Comparison of ENCODE assay signal across 8 cellular contexts in genomic region chr16:67917140-67917851, GRCh38. TPM values are rescaled to one million over a fixed set of nuclear protein-coding genes. Genes with fewer than 3 reads are reported as not detected.
DNase-seq lines count a peak whose midpoint lies in the region; ATAC-seq, FAIRE-seq and TF ChIP-seq lines count a peak whose summit lies in the region.

No MANE protein-coding gene starts in this region.

- no peak for FAIRE-seq in HepG2 (lab: Jason Lieb, UNC)
- FAIRE-seq in astrocyte (lab: Jason Lieb, UNC), result no peak

- H3K4me1 Mint-ChIP-seq in astrocyte (ENCODE audit: low read depth, unreplicated experiment), result peaks cover 37% of the 10 kb centered on the region

- no peak for TF ChIP-seq POLR2A in HepG2 (IDR thresholded peaks at IDR 0.05; ENCODE audit: insufficient read depth in 1 of 2, low read depth in 2 of 2, low read length in 2 of 2)
- TF ChIP-seq POLR2A in right lobe of liver (IDR thresholded peaks at IDR 0.05), result no peak
- TF ChIP-seq POLR2A in upper lobe of left lung (IDR thresholded peaks at IDR 0.05), result no peak

- H3K9ac ChIP-seq in HepG2 (ENCODE audit: insufficient read depth, low read depth, low read length) (no peak overlapping the region), astrocyte (ENCODE audit: low read length) (peak overlapping the region; percentile 47), mesendoderm (ENCODE audit: low read length) (peak overlapping the region; percentile 14)

- intact Hi-C loops in HepG2 (cut with micrococcal nuclease; ENCODE audit: unreplicated experiment), result no loop called here
- intact Hi-C loops in right lobe of liver (cut with DNase I), result no loop called here

- in situ Hi-C loops in HepG2 (cut with HindIII; ENCODE audit: extremely low pct_ligation_motif_present, low pct_unique_long_range_greater_than_20kb), result no loop called here

- H3K4me1 ChIP-seq in HepG2 (ENCODE audit: insufficient read depth, low read length) (peaks cover 34% of the 10 kb centered on the region), right lobe of liver (peaks cover 0 to 27% (median 13%) of the 10 kb centered on the region in 4 donors), astrocyte (ENCODE audit: insufficient read depth, low read length) (peaks cover 18% of the 10 kb centered on the region), mesendoderm (ENCODE audit: control insufficient read depth, low read depth, low read length) (peaks cover 21% of the 10 kb centered on the region), upper lobe of left lung (peaks cover 20 to 38% (median 25%) of the 10 kb centered on the region in 4 donors)

- peaks cover 14 to 16% of the 10 kb centered on the region in 2 experiments; a peak in 4 of 5 replicates for H3K36me3 ChIP-seq in HepG2 (replicated peaks in 1 of 2; ENCODE audit: control insufficient read depth in 1 of 2, insufficient read depth in 2 of 2, low read length in 2 of 2)
- peaks cover 0 to 3% (median 0%) of the 10 kb centered on the region in 4 donors for H3K36me3 ChIP-seq in right lobe of liver
- no peaks in the 10 kb centered on the region for H3K36me3 ChIP-seq in astrocyte (ENCODE audit: insufficient read depth, low read length)
- H3K36me3 ChIP-seq in mesendoderm (ENCODE audit: control insufficient read depth, insufficient read depth, low read length), result no peaks in the 10 kb centered on the region
- H3K36me3 ChIP-seq in upper lobe of left lung, result peaks cover 0 to 24% (median 4%) of the 10 kb centered on the region in 4 donors

- WGBS in HepG2 (ENCODE audit: low lambda C conversion rate), result 83% methylated on average over 4 of the region's 6 CpGs
- WGBS in right lobe of liver (ENCODE audit: insufficient coverage, low coverage, low lambda C conversion rate, missing lambda C conversion rate), result 64% methylated on average over 4 of the region's 6 CpGs
- WGBS in mesendoderm (ENCODE audit: extremely low coverage, insufficient coverage, low lambda C conversion rate), result no CpG with 5 or more reads among the region's 6 CpGs
- WGBS in upper lobe of left lung, 2 donors, result 54 to 68% methylated on average over 4 to 5 of the region's 6 CpGs

- no peak overlapping the region for H4K5ac ChIP-seq in mesendoderm (ENCODE audit: low read length)

- CTCF ChIA-PET in HepG2 (lab: Yijun Ruan, JAX; ENCODE audit: low intra/inter-chr PET ratio, low total read pairs), result no interaction called here

- TF ChIP-seq RAD21 in HepG2 (CRISPR knock-in tag; IDR thresholded peaks at IDR 0.05), result no peak

- H2AFZ ChIP-seq in HepG2 (ENCODE audit: low read length), result no peak overlapping the region
- H2AFZ ChIP-seq in astrocyte (ENCODE audit: low read depth, low read length), result no peak overlapping the region

- POLR2A ChIA-PET in HepG2 (lab: Yijun Ruan, JAX), result interaction anchor here (0.9 to 1.2 kb wide), 2 partner anchors 14 to 318 kb away, joined by 3 to 4 read pairs; partner anchors contain the start of gene CTRL

- DNase-seq in HepG2 (ENCODE audit: low spot score) (no peak), right lobe of liver (no peak), astrocyte (ENCODE audit: low read depth) (no peak), mesendoderm (no peak), upper lobe of left lung (peak in 1 of 2 donors; percentile 42), NCI-H2107 treated with DMSO at 0.1 percent for 48 hours (lab: John Stamatoyannopoulos, UW; ENCODE audit: unreplicated experiment) (no peak), NCI-H1105 (lab: John Stamatoyannopoulos, UW) (no peak)

- H3K9me3 Mint-ChIP-seq in astrocyte (ENCODE audit: unreplicated experiment), result no peaks in the 10 kb centered on the region

- H3K56ac ChIP-seq in mesendoderm (ENCODE audit: low read length), result peak overlapping the region; percentile 77

- TF ChIP-seq CTCF in HepG2 (CRISPR knock-in tag; IDR thresholded peaks at IDR 0.05) (no peak), right lobe of liver (IDR thresholded peaks at IDR 0.05) (no peak), astrocyte (IDR thresholded peaks at IDR 0.05; ENCODE audit: insufficient read depth, low read depth, low read length) (no peak), upper lobe of left lung (IDR thresholded peaks at IDR 0.05) (no peak)

- H3K27me3 Mint-ChIP-seq in astrocyte (ENCODE audit: low read depth, unreplicated experiment), result no peaks in the 10 kb centered on the region

- no peak overlapping the region for H2BK15ac ChIP-seq in mesendoderm (replicated peaks; ENCODE audit: low read depth)

- H4K20me1 ChIP-seq in HepG2 (ENCODE audit: insufficient read depth, low read length) (peaks cover 6% of the 10 kb centered on the region; the same call in 1 of the 2 replicates), astrocyte (ENCODE audit: insufficient read depth, low read length) (peaks cover 72% of the 10 kb centered on the region)

- H3K27ac Mint-ChIP-seq in astrocyte (ENCODE audit: unreplicated experiment), result peak overlapping the region; percentile 60

- H3K27me3 ChIP-seq in HepG2 (ENCODE audit: control insufficient read depth in 1 of 2, insufficient read depth in 2 of 2, low read length in 2 of 2), result no peaks in the 10 kb centered on the region
- H3K27me3 ChIP-seq in right lobe of liver, result no peaks in the 10 kb centered on the region
- H3K27me3 ChIP-seq in astrocyte (ENCODE audit: insufficient read depth, low read length), result no peaks in the 10 kb centered on the region
- no peaks in the 10 kb centered on the region for H3K27me3 ChIP-seq in mesendoderm (ENCODE audit: insufficient read depth, low read length, poor library complexity)
- no peaks in the 10 kb centered on the region for H3K27me3 ChIP-seq in upper lobe of left lung

- H3K4me3 Mint-ChIP-seq in astrocyte (ENCODE audit: unreplicated experiment), result peak overlapping the region; percentile 31

- peaks cover 15% of the 10 kb centered on the region for H3K79me1 ChIP-seq in mesendoderm (ENCODE audit: low read length)

- H2BK5ac ChIP-seq in mesendoderm (ENCODE audit: low read length), result peak overlapping the region; percentile 46

- no peaks in the 10 kb centered on the region for H3K79me2 ChIP-seq in HepG2 (ENCODE audit: insufficient read depth, low read length)
- H3K79me2 ChIP-seq in astrocyte (ENCODE audit: insufficient read depth, low read length), result peaks cover 29% of the 10 kb centered on the region
- peaks cover 7% of the 10 kb centered on the region for H3K79me2 ChIP-seq in mesendoderm (ENCODE audit: control insufficient read depth, insufficient read depth, low read length)

- peak overlapping the region; percentile 96 for H2AK5ac ChIP-seq in mesendoderm (ENCODE audit: low read length)

- H3K9me3 ChIP-seq in HepG2 (ENCODE audit: low read length), result no peaks in the 10 kb centered on the region
- no peaks in the 10 kb centered on the region for H3K9me3 ChIP-seq in right lobe of liver
- H3K9me3 ChIP-seq in astrocyte (ENCODE audit: insufficient read depth, low read depth, low read length), result no peaks in the 10 kb centered on the region
- no peaks in the 10 kb centered on the region for H3K9me3 ChIP-seq in upper lobe of left lung

- H3K4ac ChIP-seq in mesendoderm (ENCODE audit: low read depth, low read length), result no peak overlapping the region

- TF ChIP-seq EP300 in HepG2 (IDR thresholded peaks at IDR 0.05; ENCODE audit: low read depth in 2 of 2, low read length in 2 of 2) (no peak), HepG2 (CRISPR knock-in tag; IDR thresholded peaks at IDR 0.05; ENCODE audit: borderline replicate concordance) (no peak), upper lobe of left lung (IDR thresholded peaks at IDR 0.05) (no peak)

- H3K36me3 Mint-ChIP-seq in astrocyte (ENCODE audit: low read depth, unreplicated experiment), result peaks cover 8% of the 10 kb centered on the region

- H3K27ac ChIP-seq in HepG2 (ENCODE audit: extremely low read length, insufficient read depth, low read length) (no peak overlapping the region), right lobe of liver (peak overlapping the region in 1 of 3 donors; percentile 68), astrocyte (ENCODE audit: low read depth, low read length) (peak overlapping the region; percentile 32), mesendoderm (ENCODE audit: low read depth, low read length) (no peak overlapping the region), upper lobe of left lung (peak overlapping the region in 3 of 4 donors; percentile 10 to 63 (median 16))

- no peak overlapping the region for H4K8ac ChIP-seq in mesendoderm (ENCODE audit: low read depth, low read length)

- peak overlapping the region; percentile 25 for H3K23ac ChIP-seq in mesendoderm (ENCODE audit: low read length)

- no peak overlapping the region for H3K18ac ChIP-seq in mesendoderm (ENCODE audit: low read length)

- no peak overlapping the region for H3K4me2 ChIP-seq in HepG2 (ENCODE audit: low read depth, low read length)
- peak overlapping the region; percentile 42 for H3K4me2 ChIP-seq in astrocyte (ENCODE audit: low read length)
- H3K4me2 ChIP-seq in mesendoderm (ENCODE audit: low read length), result no peak overlapping the region

- H3K4me3 ChIP-seq in HepG2 (replicated peaks in 1 of 3; ENCODE audit: insufficient read depth in 1 of 3, low read depth in 2 of 3, low read length in 3 of 3) (no peak overlapping the region), right lobe of liver (no peak overlapping the region), astrocyte (ENCODE audit: insufficient read depth, low read depth, low read length) (no peak overlapping the region), mesendoderm (ENCODE audit: low read length) (no peak overlapping the region), upper lobe of left lung (no peak overlapping the region)

- no peak overlapping the region for H2BK120ac ChIP-seq in mesendoderm (ENCODE audit: low read depth, low read length)

- BruUV-seq in HepG2 (replicated peaks; lab: Mats Ljungman, UMichigan), result no TSS peak

- ATAC-seq in HepG2 (no peak), right lobe of liver (no peak), upper lobe of left lung (ENCODE audit: low FRiP score in 2 of 2) (no peak), GM19351 (IDR thresholded peaks at IDR 0.05; ENCODE audit: unreplicated experiment) (no peak)

RNA-seq across cellular contexts. Expression of gene CTRL, which starts 14.4 kb away (rescaled TPM):
- total RNA-seq in HepG2 (2016; rRNA removed; fragmentation: Illumina TruSeq; extraction: Trizol) (1.1 and 2.7 TPM in 2 replicates), right lobe of liver (under 1 TPM in 3 of 6 experiments, not detected in 3; 0.12 to 0.49 (median 0.44) TPM), astrocyte (1.1 and 1.2 TPM in 2 replicates), upper lobe of left lung (1 to 10 TPM; 1.6 to 4.2 (median 2.4) TPM)
- 1.7 and 2.0 TPM in 2 replicates for total RNA-seq in HepG2 (2016; cell fraction: cytosol; rRNA removed; fragmentation: Illumina TruSeq; extraction: Trizol; ENCODE audit: low read depth)
- total RNA-seq in HepG2 (2016; cell fraction: insoluble cytoplasmic fraction; rRNA removed; fragmentation: Illumina TruSeq; extraction: Trizol), result 1.9 and 2.5 TPM in 2 replicates
- total RNA-seq in HepG2 (2016; cell fraction: membrane; rRNA removed; fragmentation: Illumina TruSeq; extraction: Trizol), result 2.8 and 4.0 TPM in 2 replicates
- 2.4 and 3.4 TPM in 2 replicates for total RNA-seq in HepG2 (2016; cell fraction: nucleus; rRNA removed; fragmentation: Illumina TruSeq; extraction: Trizol)
- 1.7 and 1.9 TPM in 2 replicates for polyA plus RNA-seq in HepG2 (2011; rRNA removed)
- 0.82 and 1.1 TPM in 2 replicates for polyA plus RNA-seq in HepG2 (2011; cell fraction: cytosol; rRNA removed)
- polyA plus RNA-seq in HepG2 (2011; cell fraction: nucleus; rRNA removed), result 8.1 and 10.3 TPM in 2 replicates
- 0.86 and 2.7 TPM in 2 replicates for polyA plus RNA-seq in HepG2 (2012)
- polyA plus RNA-seq in HepG2 (2016; cell fraction: cytosol; fragmentation: Illumina TruSeq; extraction: Trizol; ENCODE audit: low read depth), result 2.1 and 2.2 TPM in 2 replicates
- 0.96 and 3.6 TPM in 2 replicates for polyA plus RNA-seq in HepG2 (2016; cell fraction: insoluble cytoplasmic fraction; fragmentation: Illumina TruSeq; extraction: Trizol; ENCODE audit: low read depth)
- polyA plus RNA-seq in HepG2 (2016; cell fraction: membrane; fragmentation: Illumina TruSeq; extraction: Trizol; ENCODE audit: low read depth), result 1.7 and 2.4 TPM in 2 replicates
- 6.3 and 7.8 TPM in 2 replicates for polyA plus RNA-seq in HepG2 (2016; cell fraction: nucleus; fragmentation: Illumina TruSeq; extraction: Trizol; ENCODE audit: insufficient read depth, low read depth)
- polyA minus RNA-seq in HepG2 (2011; rRNA and poly(A)+ RNA removed; ENCODE audit: low replicate concordance), result 1.8 and 2.2 TPM in 2 replicates
- not detected in 2 replicates for polyA minus RNA-seq in HepG2 (2011; cell fraction: cytosol; rRNA and poly(A)+ RNA removed)
- 0.90 and 2.0 TPM in 2 replicates for polyA minus RNA-seq in HepG2 (2011; cell fraction: nucleus; rRNA and poly(A)+ RNA removed)
- 1.9 TPM for polyA plus RNA-seq in mesendoderm (2013, experiment 1 of 2)
- 1.7 TPM for polyA plus RNA-seq in mesendoderm (2013, experiment 2 of 2)

RNA-seq across cellular contexts. Expression of gene PSMB10, which starts 19.4 kb away (rescaled TPM):
- total RNA-seq in HepG2 (2016; rRNA removed; fragmentation: Illumina TruSeq; extraction: Trizol), result 65.9 and 71.3 TPM in 2 replicates
- total RNA-seq in HepG2 (2016; cell fraction: cytosol; rRNA removed; fragmentation: Illumina TruSeq; extraction: Trizol; ENCODE audit: low read depth), result 135 and 146 TPM in 2 replicates
- 68.9 and 72.1 TPM in 2 replicates for total RNA-seq in HepG2 (2016; cell fraction: insoluble cytoplasmic fraction; rRNA removed; fragmentation: Illumina TruSeq; extraction: Trizol)
- total RNA-seq in HepG2 (2016; cell fraction: membrane; rRNA removed; fragmentation: Illumina TruSeq; extraction: Trizol), result 107 and 122 TPM in 2 replicates
- 28.4 and 28.5 TPM in 2 replicates for total RNA-seq in HepG2 (2016; cell fraction: nucleus; rRNA removed; fragmentation: Illumina TruSeq; extraction: Trizol)
- polyA plus RNA-seq in HepG2 (2011; rRNA removed), result 12.7 and 17.8 TPM in 2 replicates
- polyA plus RNA-seq in HepG2 (2011; cell fraction: cytosol; rRNA removed), result 15.3 and 32.0 TPM in 2 replicates
- polyA plus RNA-seq in HepG2 (2011; cell fraction: nucleus; rRNA removed), result 23.8 and 27.0 TPM in 2 replicates
- polyA plus RNA-seq in HepG2 (2012), result 20.6 and 20.8 TPM in 2 replicates
- 128 and 158 TPM in 2 replicates for polyA plus RNA-seq in HepG2 (2016; cell fraction: cytosol; fragmentation: Illumina TruSeq; extraction: Trizol; ENCODE audit: low read depth)
- 65.0 and 66.8 TPM in 2 replicates for polyA plus RNA-seq in HepG2 (2016; cell fraction: insoluble cytoplasmic fraction; fragmentation: Illumina TruSeq; extraction: Trizol; ENCODE audit: low read depth)
- polyA plus RNA-seq in HepG2 (2016; cell fraction: membrane; fragmentation: Illumina TruSeq; extraction: Trizol; ENCODE audit: low read depth), result 86.7 and 90.6 TPM in 2 replicates
- polyA plus RNA-seq in HepG2 (2016; cell fraction: nucleus; fragmentation: Illumina TruSeq; extraction: Trizol; ENCODE audit: insufficient read depth, low read depth), result 32.5 and 33.1 TPM in 2 replicates
- polyA minus RNA-seq in HepG2 (2011; rRNA and poly(A)+ RNA removed; ENCODE audit: low replicate concordance), result 16.1 and 17.6 TPM in 2 replicates
- 5.4 and 12.7 TPM in 2 replicates for polyA minus RNA-seq in HepG2 (2011; cell fraction: cytosol; rRNA and poly(A)+ RNA removed)
- 7.2 and 9.8 TPM in 2 replicates for polyA minus RNA-seq in HepG2 (2011; cell fraction: nucleus; rRNA and poly(A)+ RNA removed)
- total RNA-seq in right lobe of liver, result 10 to 100 TPM; 19.0 to 39.6 (median 22.7) TPM
- total RNA-seq in astrocyte, result 35.8 and 38.8 TPM in 2 replicates
- 60.4 TPM for polyA plus RNA-seq in mesendoderm (2013, experiment 1 of 2)
- polyA plus RNA-seq in mesendoderm (2013, experiment 2 of 2), result 58.4 TPM
- 100 to 1,000 TPM in 1 of 6 donors, 10 to 100 TPM in 5; 48.2 to 106 (median 60.6) TPM for total RNA-seq in upper lobe of left lung

RNA-seq across cellular contexts. Expression of gene PSKH1, which starts 24.2 kb away (rescaled TPM):
- total RNA-seq in HepG2 (2016; rRNA removed; fragmentation: Illumina TruSeq; extraction: Trizol) (8.4 and 12.9 TPM in 2 replicates), right lobe of liver (10 to 100 TPM in 4 of 6 experiments, 1 to 10 TPM in 2; 6.7 to 22.6 (median 13.2) TPM), astrocyte (27.3 and 29.7 TPM in 2 replicates), upper lobe of left lung (10 to 100 TPM; 21.9 to 36.5 (median 31.5) TPM)
- total RNA-seq in HepG2 (2016; cell fraction: cytosol; rRNA removed; fragmentation: Illumina TruSeq; extraction: Trizol; ENCODE audit: low read depth), result 19.3 and 21.7 TPM in 2 replicates
- 11.2 and 11.8 TPM in 2 replicates for total RNA-seq in HepG2 (2016; cell fraction: insoluble cytoplasmic fraction; rRNA removed; fragmentation: Illumina TruSeq; extraction: Trizol)
- total RNA-seq in HepG2 (2016; cell fraction: membrane; rRNA removed; fragmentation: Illumina TruSeq; extraction: Trizol), result 29.0 and 30.2 TPM in 2 replicates
- total RNA-seq in HepG2 (2016; cell fraction: nucleus; rRNA removed; fragmentation: Illumina TruSeq; extraction: Trizol), result 10.0 and 11.3 TPM in 2 replicates
- 19.1 and 45.7 TPM in 2 replicates for polyA plus RNA-seq in HepG2 (2011; rRNA removed)
- polyA plus RNA-seq in HepG2 (2011; cell fraction: cytosol; rRNA removed), result 25.6 and 28.0 TPM in 2 replicates
- 28.8 and 29.7 TPM in 2 replicates for polyA plus RNA-seq in HepG2 (2011; cell fraction: nucleus; rRNA removed)
- 18.9 and 23.9 TPM in 2 replicates for polyA plus RNA-seq in HepG2 (2012)
- 17.3 and 28.4 TPM in 2 replicates for polyA plus RNA-seq in HepG2 (2016; cell fraction: cytosol; fragmentation: Illumina TruSeq; extraction: Trizol; ENCODE audit: low read depth)
- polyA plus RNA-seq in HepG2 (2016; cell fraction: insoluble cytoplasmic fraction; fragmentation: Illumina TruSeq; extraction: Trizol; ENCODE audit: low read depth), result 25.1 and 27.8 TPM in 2 replicates
- polyA plus RNA-seq in HepG2 (2016; cell fraction: membrane; fragmentation: Illumina TruSeq; extraction: Trizol; ENCODE audit: low read depth), result 46.7 and 49.0 TPM in 2 replicates
- 19.1 and 27.5 TPM in 2 replicates for polyA plus RNA-seq in HepG2 (2016; cell fraction: nucleus; fragmentation: Illumina TruSeq; extraction: Trizol; ENCODE audit: insufficient read depth, low read depth)
- 49.1 and 87.7 TPM in 2 replicates for polyA minus RNA-seq in HepG2 (2011; rRNA and poly(A)+ RNA removed; ENCODE audit: low replicate concordance)
- 17.5 and 18.7 TPM in 2 replicates for polyA minus RNA-seq in HepG2 (2011; cell fraction: cytosol; rRNA and poly(A)+ RNA removed)
- polyA minus RNA-seq in HepG2 (2011; cell fraction: nucleus; rRNA and poly(A)+ RNA removed), result 16.0 and 20.4 TPM in 2 replicates
- 22.4 TPM for polyA plus RNA-seq in mesendoderm (2013, experiment 1 of 2)
- polyA plus RNA-seq in mesendoderm (2013, experiment 2 of 2), result 20.5 TPM

RNA-seq across cellular contexts. Expression of gene LCAT, which starts 26.6 kb away (rescaled TPM):
- total RNA-seq in HepG2 (2016; rRNA removed; fragmentation: Illumina TruSeq; extraction: Trizol), result 13.2 and 36.1 TPM in 2 replicates
- 21.4 and 35.2 TPM in 2 replicates for total RNA-seq in HepG2 (2016; cell fraction: cytosol; rRNA removed; fragmentation: Illumina TruSeq; extraction: Trizol; ENCODE audit: low read depth)
- 15.3 and 43.4 TPM in 2 replicates for total RNA-seq in HepG2 (2016; cell fraction: insoluble cytoplasmic fraction; rRNA removed; fragmentation: Illumina TruSeq; extraction: Trizol)
- total RNA-seq in HepG2 (2016; cell fraction: membrane; rRNA removed; fragmentation: Illumina TruSeq; extraction: Trizol), result 28.1 and 30.3 TPM in 2 replicates
- total RNA-seq in HepG2 (2016; cell fraction: nucleus; rRNA removed; fragmentation: Illumina TruSeq; extraction: Trizol), result 38.4 and 54.9 TPM in 2 replicates
- 38.9 and 46.0 TPM in 2 replicates for polyA plus RNA-seq in HepG2 (2011; rRNA removed)
- 19.5 and 23.4 TPM in 2 replicates for polyA plus RNA-seq in HepG2 (2011; cell fraction: cytosol; rRNA removed)
- 217 and 291 TPM in 2 replicates for polyA plus RNA-seq in HepG2 (2011; cell fraction: nucleus; rRNA removed)
- 56.2 and 59.4 TPM in 2 replicates for polyA plus RNA-seq in HepG2 (2012)
- 28.0 and 29.1 TPM in 2 replicates for polyA plus RNA-seq in HepG2 (2016; cell fraction: cytosol; fragmentation: Illumina TruSeq; extraction: Trizol; ENCODE audit: low read depth)
- polyA plus RNA-seq in HepG2 (2016; cell fraction: insoluble cytoplasmic fraction; fragmentation: Illumina TruSeq; extraction: Trizol; ENCODE audit: low read depth), result 16.8 and 22.2 TPM in 2 replicates
- 27.6 and 33.3 TPM in 2 replicates for polyA plus RNA-seq in HepG2 (2016; cell fraction: membrane; fragmentation: Illumina TruSeq; extraction: Trizol; ENCODE audit: low read depth)
- polyA plus RNA-seq in HepG2 (2016; cell fraction: nucleus; fragmentation: Illumina TruSeq; extraction: Trizol; ENCODE audit: insufficient read depth, low read depth), result 213 and 231 TPM in 2 replicates
- 3.9 and 39.1 TPM in 2 replicates for polyA minus RNA-seq in HepG2 (2011; rRNA and poly(A)+ RNA removed; ENCODE audit: low replicate concordance)
- 12.8 and 12.9 TPM in 2 replicates for polyA minus RNA-seq in HepG2 (2011; cell fraction: cytosol; rRNA and poly(A)+ RNA removed)
- 24.2 and 31.6 TPM in 2 replicates for polyA minus RNA-seq in HepG2 (2011; cell fraction: nucleus; rRNA and poly(A)+ RNA removed)
- 100 to 1,000 TPM in 4 of 6 experiments, 10 to 100 TPM in 2; 29.4 to 207 (median 137) TPM for total RNA-seq in right lobe of liver
- total RNA-seq in astrocyte, result 33.7 and 37.9 TPM in 2 replicates
- polyA plus RNA-seq in mesendoderm (2013, experiment 1 of 2), result 8.5 TPM
- polyA plus RNA-seq in mesendoderm (2013, experiment 2 of 2), result 7.3 TPM
- total RNA-seq in upper lobe of left lung, result 100 to 1,000 TPM in 1 of 6 donors, 10 to 100 TPM in 5; 21.9 to 117 (median 26.1) TPM

RNA-seq across cellular contexts. Expression of gene NRN1L, which starts 32.6 kb away (rescaled TPM):
- total RNA-seq in HepG2 (2016; rRNA removed; fragmentation: Illumina TruSeq; extraction: Trizol), result 0.53 TPM in 1 of 2 replicates, not detected in the other
- total RNA-seq in HepG2 (2016; cell fraction: cytosol; rRNA removed; fragmentation: Illumina TruSeq; extraction: Trizol; ENCODE audit: low read depth), result not detected in 2 replicates
- 0.24 TPM in 1 of 2 replicates, not detected in the other for total RNA-seq in HepG2 (2016; cell fraction: insoluble cytoplasmic fraction; rRNA removed; fragmentation: Illumina TruSeq; extraction: Trizol)
- 0.38 TPM in 1 of 2 replicates, not detected in the other for total RNA-seq in HepG2 (2016; cell fraction: membrane; rRNA removed; fragmentation: Illumina TruSeq; extraction: Trizol)
- not detected in 2 replicates for total RNA-seq in HepG2 (2016; cell fraction: nucleus; rRNA removed; fragmentation: Illumina TruSeq; extraction: Trizol)
- polyA plus RNA-seq in HepG2 (2011; rRNA removed), result 1.2 and 1.3 TPM in 2 replicates
- 0.33 and 0.93 TPM in 2 replicates for polyA plus RNA-seq in HepG2 (2011; cell fraction: cytosol; rRNA removed)
- polyA plus RNA-seq in HepG2 (2011; cell fraction: nucleus; rRNA removed), result 11.7 and 16.3 TPM in 2 replicates
- polyA plus RNA-seq in HepG2 (2012), result 0.90 and 2.0 TPM in 2 replicates
- polyA plus RNA-seq in HepG2 (2016; cell fraction: cytosol; fragmentation: Illumina TruSeq; extraction: Trizol; ENCODE audit: low read depth), result 0.19 TPM in 1 of 2 replicates, not detected in the other
- polyA plus RNA-seq in HepG2 (2016; cell fraction: insoluble cytoplasmic fraction; fragmentation: Illumina TruSeq; extraction: Trizol; ENCODE audit: low read depth), result not detected in 2 replicates
- not detected in 2 replicates for polyA plus RNA-seq in HepG2 (2016; cell fraction: membrane; fragmentation: Illumina TruSeq; extraction: Trizol; ENCODE audit: low read depth)
- polyA plus RNA-seq in HepG2 (2016; cell fraction: nucleus; fragmentation: Illumina TruSeq; extraction: Trizol; ENCODE audit: insufficient read depth, low read depth), result 1.4 and 1.9 TPM in 2 replicates
- 0.86 TPM in 1 of 2 replicates, not detected in the other for polyA minus RNA-seq in HepG2 (2011; rRNA and poly(A)+ RNA removed; ENCODE audit: low replicate concordance)
- not detected in 2 replicates for polyA minus RNA-seq in HepG2 (2011; cell fraction: cytosol; rRNA and poly(A)+ RNA removed)
- not detected in 2 replicates for polyA minus RNA-seq in HepG2 (2011; cell fraction: nucleus; rRNA and poly(A)+ RNA removed)
- total RNA-seq in right lobe of liver, result under 1 TPM in 1 of 6 experiments, not detected in 5; 0.84 TPM
- 0.82 and 0.91 TPM in 2 replicates for total RNA-seq in astrocyte
- 10.2 TPM for polyA plus RNA-seq in mesendoderm (2013, experiment 1 of 2)
- 10.3 TPM for polyA plus RNA-seq in mesendoderm (2013, experiment 2 of 2)
- 1 to 10 TPM in 5 of 6 donors, not detected in 1; 1.6 to 4.2 (median 2.3) TPM for total RNA-seq in upper lobe of left lung

Comparison
In these comparisons a context has a peak if more than half of its experiments do, and no peak if none do; other contexts are left out.
1. H3K27ac ChIP-seq: peak in astrocyte (single experiment) and upper lobe of left lung (3 of 4); none in HepG2 (single experiment) and mesendoderm (single experiment).